8 cellular contexts compared by ENCODE assay signal in the genomic region with DNA sequence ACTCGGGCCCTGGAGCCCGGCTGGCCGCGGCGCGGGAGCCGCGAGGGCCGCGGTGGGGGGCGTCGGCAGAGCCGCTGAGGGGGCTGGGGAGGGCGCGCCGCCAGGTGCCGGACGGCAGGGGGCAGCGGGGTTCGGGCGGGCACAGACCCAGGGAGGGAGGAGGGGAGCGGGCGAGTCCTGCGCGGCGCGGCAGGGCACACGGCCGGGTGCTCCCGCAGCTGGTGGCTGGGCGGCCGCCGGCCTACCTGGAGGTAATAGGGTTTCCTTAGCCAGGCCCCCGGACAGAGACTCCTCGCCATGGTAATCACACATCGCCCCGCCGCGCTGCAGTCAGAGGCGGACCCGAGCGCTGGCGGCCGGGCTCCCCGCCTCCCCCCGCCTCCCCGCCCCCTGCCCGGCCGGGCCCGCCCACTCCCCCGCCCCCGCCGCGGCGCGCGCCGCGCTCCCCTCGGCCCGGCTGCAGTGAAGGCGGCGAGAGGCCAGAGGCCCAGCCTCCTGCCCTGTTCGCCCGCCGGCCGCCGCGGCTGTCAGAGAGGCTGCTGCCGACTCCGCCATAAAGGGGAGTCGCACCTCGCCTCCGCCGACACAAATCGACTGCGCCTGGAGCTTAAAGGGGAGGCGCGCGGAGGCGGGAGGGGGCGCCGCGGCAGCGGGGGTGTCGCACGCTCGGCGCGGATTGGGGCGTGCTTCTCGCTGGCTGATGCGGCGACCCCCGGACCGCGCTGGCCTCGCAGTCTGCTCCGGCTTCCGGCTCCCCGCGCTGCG. TPM values are rescaled to one million over a fixed set of nuclear protein-coding genes. Genes with fewer than 3 reads are reported as not detected.
DNase-seq lines count a peak whose midpoint lies in the region; ATAC-seq and TF ChIP-seq lines count a peak whose summit lies in the region.

A gene (minus strand): TSS at position 332 of the 765 bp plus-strand sequence. CDS start 33 bp downstream, at position 299.

- peaks cover 0 to 16% (median 4%) of the 10 kb centered on the region in 4 donors for H3K4me1 ChIP-seq in tibial nerve

- no peaks in the 10 kb centered on the region for H3K36me3 Mint-ChIP-seq in activated naive CD8-positive, alpha-beta T cell

- peak within 1 kb of the TSS; percentile 97 for H3K27ac Mint-ChIP-seq in activated naive CD8-positive, alpha-beta T cell

- H3K27ac ChIP-seq in KOPT-K1 (ENCODE audit: low read depth, low read length, poor library complexity, severe bottlenecking) (peak within 1 kb of the TSS; percentile 94), tibial nerve (peak within 1 kb of the TSS; percentile 91 to 98 (median 94))

- intact Hi-C loops in Right ventricle myocardium superior (cut with DNase I): no loop called here

- DNase-seq in Daoy (ENCODE audit: low read depth) (peak; percentile 90), Right ventricle myocardium superior (peak; percentile 87), pons (ENCODE audit: low spot score) (peak; percentile 69), tibial nerve (ENCODE audit: low spot score in 2 of 2) (peak; percentile 45 to 59)

- WGBS in tibial nerve, 2 donors: 0% methylated on average over 4 to 22 of the region's 103 CpGs

- no peaks in the 10 kb centered on the region for H3K27me3 ChIP-seq in tibial nerve

- peak in 1 of 2 donors; percentile 71 for TF ChIP-seq EP300 in tibial nerve (IDR thresholded peaks at IDR 0.05)

- no peaks in the 10 kb centered on the region for H3K27me3 Mint-ChIP-seq in activated naive CD8-positive, alpha-beta T cell

- peak; percentile 48 for ATAC-seq in GM21737 (IDR thresholded peaks at IDR 0.05; ENCODE audit: unreplicated experiment)
- peak; percentile 79 for ATAC-seq in SK-N-SH treated with all-trans-retinoic acid at 6 μM for 48 hours
- ATAC-seq in Right ventricle myocardium superior (ENCODE audit: poor library complexity): peak; percentile 91

- H3K4me3 ChIP-seq in tibial nerve: peak within 1 kb of the TSS; percentile 82 to 94 (median 93)

- peak within 1 kb of the TSS; percentile 96 for H3K4me3 Mint-ChIP-seq in activated naive CD8-positive, alpha-beta T cell

- H3K9me3 Mint-ChIP-seq in activated naive CD8-positive, alpha-beta T cell (ENCODE audit: low read depth): no peaks in the 10 kb centered on the region

- peak in 4 of 5 experiments; percentile 10 to 25 (median 22) for TF ChIP-seq CTCF in tibial nerve (IDR thresholded peaks at IDR 0.05)

- H3K9me3 ChIP-seq in KOPT-K1 (ENCODE audit: insufficient read depth, low read length, poor library complexity, severe bottlenecking): no peaks in the 10 kb centered on the region
- no peaks in the 10 kb centered on the region for H3K9me3 ChIP-seq in tibial nerve

- peaks cover 34% of the 10 kb centered on the region for H3K4me1 Mint-ChIP-seq in activated naive CD8-positive, alpha-beta T cell (ENCODE audit: low read depth)

- TF ChIP-seq POLR2A in tibial nerve (IDR thresholded peaks at IDR 0.05): peak in 1 of 2 donors; percentile 58

- H3K36me3 ChIP-seq in KOPT-K1 (ENCODE audit: insufficient read depth, low read length) (no peaks in the 10 kb centered on the region), tibial nerve (no peaks in the 10 kb centered on the region)

TF ChIP-seq in SK-N-SH treated with all-trans-retinoic acid at 6 μM for 48 hours, 23 proteins besides CTCF, POLR2A, EP300 and RAD21:
- TF ChIP-seq GLIS3 (CRISPR knock-in tag; IDR thresholded peaks at IDR 0.05) (no peak), OSR1 (CRISPR knock-in tag; IDR thresholded peaks at IDR 0.05) (no peak), ZNF70 (CRISPR knock-in tag; IDR thresholded peaks at IDR 0.05) (no peak)
TF ChIP-seq in SK-N-SH treated with all-trans-retinoic acid at 6 μM for 48 hours: peak in this region for 0.

RNA-seq across cellular contexts. Expression of the gene that starts here (rescaled TPM):
- total RNA-seq in Daoy (2014; rRNA removed; shearing (Covaris generic)): 12.5 and 13.2 TPM in 2 replicates
- total RNA-seq in Right ventricle myocardium superior: 7.0 TPM
- total RNA-seq in tibial nerve: 1 to 10 TPM; 3.1 to 6.9 (median 4.7) TPM

Comparison
In these comparisons a context has a peak if more than half of its experiments do, and no peak if none do; other contexts are left out.
1. Peak in every context shown above with its lines: DNase-seq, ATAC-seq, H3K4me3 ChIP-seq and H3K27ac ChIP-seq.